Comparison of ENCODE assay signal across 8 cellular contexts in genomic region chr2:38947241-38948239, GRCh38. TPM values are rescaled to one million over a fixed set of nuclear protein-coding genes. Genes with fewer than 3 reads are reported as not detected.
DNase-seq lines count a peak whose midpoint lies in the region; ATAC-seq and TF ChIP-seq lines count a peak whose summit lies in the region.

No MANE protein-coding gene starts in this region.

- WGBS in lung, 2 donors: 59 to 67% methylated on average over 11 of the region's 11 CpGs

- no peaks in the 10 kb centered on the region for H3K27me3 ChIP-seq in lung (ENCODE audit: control insufficient read depth, insufficient read depth)

- no peak overlapping the region for H3K27ac ChIP-seq in lung (ENCODE audit: low read depth in 1 of 2, low read length in 1 of 2)

- intact Hi-C loops in Right ventricle myocardium inferior (cut with DNase I): loop anchor here (1.0 kb wide), 1 partner anchor 281 kb away; no protein-coding TSS in a partner anchor
- intact Hi-C loops in cardiac septum (cut with DNase I): loop anchor here (2.0 kb wide), 1 partner anchor 281 kb away; no protein-coding TSS in a partner anchor
- intact Hi-C loops in activated CD4-positive, alpha-beta T cell treated with anti-CD3 and anti-CD28 coated beads, Interleukin-2, amount 10 ng/mL, durations not matched to agents 24 days and 14 days (cut with micrococcal nuclease): loop anchor here (1.0 to 5.0 kb wide), 3 partner anchors 110 to 282 kb away; partner anchors contain the start of gene SOS1

- H3K4me1 Mint-ChIP-seq in activated CD4-positive, alpha-beta T cell treated with anti-CD3 and anti-CD28 coated beads, Interleukin-2, amount 10 ng/mL, durations not matched to agents 24 days and 14 days: peaks cover 6% of the 10 kb centered on the region

- H3K36me3 Mint-ChIP-seq in activated CD4-positive, alpha-beta T cell treated with anti-CD3 and anti-CD28 coated beads, Interleukin-2, amount 10 ng/mL, durations not matched to agents 24 days and 14 days (ENCODE audit: low read depth): no peaks in the 10 kb centered on the region

- no peak overlapping the region for H3K4me3 Mint-ChIP-seq in activated CD4-positive, alpha-beta T cell treated with anti-CD3 and anti-CD28 coated beads, Interleukin-2, amount 10 ng/mL, durations not matched to agents 24 days and 14 days

- peaks cover 13% of the 10 kb centered on the region for H3K27me3 Mint-ChIP-seq in activated CD4-positive, alpha-beta T cell treated with anti-CD3 and anti-CD28 coated beads, Interleukin-2, amount 10 ng/mL, durations not matched to agents 24 days and 14 days

- H3K27ac Mint-ChIP-seq in activated CD4-positive, alpha-beta T cell treated with anti-CD3 and anti-CD28 coated beads, Interleukin-2, amount 10 ng/mL, durations not matched to agents 24 days and 14 days: no peak overlapping the region

- H3K9me3 Mint-ChIP-seq in activated CD4-positive, alpha-beta T cell treated with anti-CD3 and anti-CD28 coated beads, Interleukin-2, amount 10 ng/mL, durations not matched to agents 24 days and 14 days: no peaks in the 10 kb centered on the region

- H3K9me3 ChIP-seq in lung (ENCODE audit: control insufficient read depth in 2 of 2, insufficient read depth in 1 of 2, low read length in 1 of 2): peaks cover 0 to 2% of the 10 kb centered on the region in 2 donors

- H3K4me1 ChIP-seq in lung (ENCODE audit: control insufficient read depth in 2 of 2, insufficient read depth in 2 of 2, low read length in 2 of 2): no peaks in the 10 kb centered on the region

- DNase-seq in Right ventricle myocardium inferior (ENCODE audit: missing footprints) (peak; percentile 76), cardiac septum (ENCODE audit: low spot score) (no peak), NCI-H526 treated with DMSO at 0.1 percent for 48 hours (lab: John Stamatoyannopoulos, UW) (peak; percentile 55), dermis blood vessel endothelial cell (peak; percentile 90), lung (ENCODE audit: low spot score) (peak; percentile 69)
- peak; percentile 91 for DNase-seq in activated CD4-positive, alpha-beta T cell treated with anti-CD3 and anti-CD28 coated beads, Interleukin-2, amount 10 ng/mL, durations not matched to agents 24 days and 14 days
- DNase-seq in stimulated activated CD8-positive, alpha-beta memory T cell treated with anti-CD3 and anti-CD28 coated beads, Interleukin-2, amount 100 ng/mL, for 48 hours (ENCODE audit: low read depth in 2 of 2): peak; percentile 36 to 49

- no peaks in the 10 kb centered on the region for H3K36me3 ChIP-seq in lung (ENCODE audit: control insufficient read depth in 2 of 2, insufficient read depth in 2 of 2, low read length in 2 of 2)

- peak; percentile 59 for TF ChIP-seq CTCF in lung (IDR thresholded peaks at IDR 0.05; ENCODE audit: control extremely low read depth, extremely low read depth)

- ATAC-seq in Right ventricle myocardium inferior (peak; percentile 63), HG03469 (IDR thresholded peaks at IDR 0.05; ENCODE audit: unreplicated experiment) (peak; percentile 78), lung (ENCODE audit: insufficient read depth, low FRiP score) (peak; percentile 38)

- H3K4me3 ChIP-seq in lung: no peak overlapping the region

RNA-seq across cellular contexts. Expression of gene ARHGEF33, which starts 57.9 kb away (rescaled TPM):
- total RNA-seq in Right ventricle myocardium inferior: 0.62 TPM
- total RNA-seq in cardiac septum: 0.38 TPM
- 0.09 TPM in 1 of 2 replicates, not detected in the other for total RNA-seq in activated CD4-positive, alpha-beta T cell treated with anti-CD3 and anti-CD28 coated beads, Interleukin-2, amount 10 ng/mL, durations not matched to agents 24 days and 14 days
- total RNA-seq in dermis blood vessel endothelial cell: 0.14 and 0.34 TPM in 2 replicates
- 1 to 10 TPM in 1 of 2 donors, under 1 TPM in 1; 0.64 to 5.5 TPM for total RNA-seq in lung
- polyA plus RNA-seq in lung: under 1 TPM; 0.23 to 0.71 TPM
